In the genomic region with DNA sequence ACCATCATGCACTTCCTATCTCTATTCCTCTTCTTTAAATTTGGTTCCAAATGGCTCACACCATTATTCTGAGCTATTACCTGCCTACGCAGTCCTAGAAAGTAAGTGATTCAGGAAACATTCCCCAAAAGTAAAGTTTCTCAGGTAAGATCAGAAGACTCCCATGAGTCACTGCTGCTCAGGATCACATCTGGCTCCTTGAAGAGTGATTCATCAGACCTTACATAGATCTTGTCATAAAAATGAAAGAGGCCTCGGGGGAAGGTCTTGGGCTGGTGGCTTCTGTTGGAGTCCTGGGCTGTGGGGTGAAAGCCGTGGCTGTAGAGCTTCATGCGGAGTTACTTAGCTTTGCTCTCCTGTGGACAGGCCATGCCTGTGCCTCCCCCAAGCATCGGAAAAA, we compare ENCODE assay signal across 24 cellular contexts. TPM values are rescaled to one million over a fixed set of nuclear protein-coding genes. Genes with fewer than 3 reads are reported as not detected.
"Had no signal": no experiment of that assay in that cellular context is flagged by ENCODE, and none has a peak within 500 bp of the region (broad histone marks: within the 10 kb centered on the region; RNA-seq: fewer than 3 reads in every experiment).

No MANE protein-coding gene starts in this region.

- H3K4me3 ChIP-seq: body of pancreas, dorsolateral prefrontal cortex, gastrocnemius medialis, left ventricle myocardium inferior, mucosa of descending colon, thyroid gland, uterus had no signal

- H3K4me1 ChIP-seq: body of pancreas, gastrocnemius medialis, left ventricle myocardium inferior, thyroid gland, uterus had no signal

- ATAC-seq: body of pancreas, gastrocnemius medialis, mucosa of descending colon, T-cell had no signal

- H3K27ac ChIP-seq: body of pancreas, dorsolateral prefrontal cortex, gastrocnemius medialis, left ventricle myocardium inferior, thyroid gland, uterus had no signal

- FAIRE-seq: colon, kidney had no signal

- H3K27me3 ChIP-seq: body of pancreas, gastrocnemius medialis, thyroid gland, uterus had no signal

- H3K36me3 ChIP-seq: gastrocnemius medialis, left ventricle myocardium inferior, thyroid gland, uterus had no signal

- DNase-seq: activated CD4-positive, CD25-positive, alpha-beta regulatory T cell; activated naive CD4-positive, alpha-beta T cell; body of pancreas; central memory CD4-positive, alpha-beta T cell; dorsolateral prefrontal cortex; gastrocnemius medialis; head of caudate nucleus; kidney; left ventricle myocardium inferior; mucosa of descending colon; naive B cell; stimulated activated CD4-positive, alpha-beta T cell treated with anti-CD3 and anti-CD28 coated beads, Interleukin-12 subunit alpha, Interleukin-12 subunit beta, amount 100 ng/mL, for 4 hours; stimulated activated CD4-positive, alpha-beta T cell treated with anti-CD3 and anti-CD28 coated beads, Interleukin-1b, Interleukin-23, amount 100 ng/mL, for 48 hours; stimulated activated CD8-positive, alpha-beta memory T cell treated with anti-CD3 and anti-CD28 coated beads, Interleukin-4, amount 100 ng/mL, for 48 hours; stimulated activated naive CD4-positive, alpha-beta T cell treated with Interleukin-2 at 50 U/mL for 16 hours; T-cell; thyroid gland; uterus had no signal

- H3K9me3 ChIP-seq: body of pancreas, gastrocnemius medialis, mucosa of descending colon, thyroid gland had no signal

RNA-seq across cellular contexts. Expression of a gene that starts 35.9 kb away (rescaled TPM):
- total RNA-seq: activated CD8-positive, alpha-beta memory T cell treated with anti-CD3 and anti-CD28 coated beads for 36 hours; body of pancreas; epithelial cell of proximal tubule; left ventricle myocardium inferior; omental fat pad; posterior vena cava; subcutaneous adipose tissue; thyroid gland; uterus had no signal
